Comparison of ENCODE assay signal across 27 cellular contexts in genomic region chr16:83171396-83171795, GRCh38.
"Had no signal": no experiment of that assay in that cellular context is flagged by ENCODE, and none has a peak within 500 bp of the region (broad histone marks: within the 10 kb centered on the region; RNA-seq: fewer than 3 reads in every experiment).

No MANE protein-coding gene starts in this region.

- H3K27ac ChIP-seq: brain microvascular endothelial cell, dorsolateral prefrontal cortex, WERI-Rb-1 had no signal

- ATAC-seq: activated CD4-positive, CD25-positive, alpha-beta regulatory T cell treated with anti-CD3 and anti-CD28 coated beads, Interleukin-2, amount 50 U/mL, for 24 hours; activated CD8-positive, alpha-beta T cell treated with anti-CD3 and anti-CD28 coated beads for 36 hours; activated T-cell treated with anti-CD3 and anti-CD28 coated beads, Interleukin-2, amount 50 U/mL, for 4 hours; activated T-helper 17 cell treated with anti-CD3 and anti-CD28 coated beads, Interleukin-2, amount 50 U/mL, for 72 hours; esophagus mucosa had no signal

- H3K27me3 ChIP-seq: brain microvascular endothelial cell, dorsolateral prefrontal cortex had no signal

- DNase-seq: activated B cell treated with CpG ODN at 0.5 μM for 24 hours; activated CD4-positive, alpha-beta T cell treated with anti-CD3 and anti-CD28 coated beads for 48 hours; activated CD4-positive, alpha-beta T cell treated with anti-CD3 and anti-CD28 coated beads, Interleukin-2, amount 50 U/mL, for 1 hour; activated CD4-positive, alpha-beta T cell treated with anti-CD3 and anti-CD28 coated beads, Interleukin-2, amount 50 U/mL, for 48 hours; activated CD8-positive, alpha-beta memory T cell treated with anti-CD3 and anti-CD28 coated beads for 24 hours; activated CD8-positive, alpha-beta T cell treated with anti-CD3 and anti-CD28 coated beads for 36 hours; activated effector memory CD4-positive, alpha-beta T cell treated with Interleukin-2 at 50 U/mL for 16 hours; activated gamma-delta T cell treated with Interleukin-2 at 50 U/mL for 16 hours; activated naive CD4-positive, alpha-beta T cell treated with anti-CD3 and anti-CD28 coated beads, Interleukin-2, amount 50 U/mL, for 16 hours; activated naive CD4-positive, alpha-beta T cell treated with Interleukin-2 at 50 U/mL for 16 hours; activated T-cell treated with anti-CD3 and anti-CD28 coated beads, Interleukin-2, amount 50 U/mL, for 4 hours; amniotic stem cell; anterior cingulate cortex; brain microvascular endothelial cell; caudate nucleus; cortex of kidney; dorsolateral prefrontal cortex; effector memory CD4-positive, alpha-beta T cell; endodermal cell; foreskin fibroblast; head of caudate nucleus; hippocampal formation; T1000; WERI-Rb-1 had no signal

- H3K4me3 ChIP-seq: dorsolateral prefrontal cortex had no signal

- H3K36me3 ChIP-seq: brain microvascular endothelial cell, WERI-Rb-1 had no signal
